1 cellular context compared by ENCODE assay signal in the genomic region with DNA sequence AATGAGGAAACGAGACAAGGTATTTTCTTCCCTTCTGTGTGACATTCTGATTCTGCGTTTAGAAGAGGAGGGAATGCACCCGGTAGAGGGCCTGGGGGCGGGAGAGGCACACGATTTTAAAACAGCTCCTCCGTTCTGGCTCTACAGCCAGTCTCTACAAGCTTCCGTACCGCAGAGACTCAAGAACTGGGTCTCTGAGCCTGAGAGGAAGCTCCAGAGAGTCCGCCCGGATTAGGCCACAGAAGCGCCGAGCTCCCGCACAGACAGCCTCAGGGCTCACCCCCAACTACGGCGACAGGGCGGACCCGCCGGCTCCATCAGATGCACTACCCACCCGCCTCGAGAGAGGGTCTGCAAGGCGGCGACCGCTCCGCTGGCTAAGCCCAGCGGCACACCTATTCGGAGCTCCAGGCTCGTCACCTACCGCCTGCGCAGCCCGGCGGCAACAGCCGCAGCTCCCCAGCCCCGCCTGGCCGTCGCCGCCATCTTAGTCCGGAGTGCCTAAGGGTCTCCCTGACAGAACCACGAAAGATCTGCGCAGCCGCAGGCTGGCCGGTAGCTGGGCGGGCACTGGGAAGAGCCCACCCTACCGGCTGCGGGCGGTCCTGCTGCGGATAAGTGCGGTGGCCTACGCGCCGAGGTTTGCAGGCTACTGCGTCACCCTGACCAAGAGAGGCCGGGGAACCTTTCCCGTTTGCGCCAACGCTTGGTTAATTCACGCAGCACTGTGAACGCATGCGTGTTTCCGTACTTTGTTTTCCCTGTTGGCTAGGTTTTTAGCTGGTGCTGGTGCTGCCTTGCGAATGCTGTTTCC.
A peak's percentile ranks its signal among the peaks of the same experiment; 100 is the strongest.
TF ChIP-seq lines count a peak whose summit lies in the region.

TSS of gene NFU1 (minus strand) at position 499 of the 814 bp plus-strand sequence. CDS start at position 486, 13 bp downstream.

TF ChIP-seq in HepG2, 621 proteins besides CTCF, POLR2A, EP300 and RAD21 (continued from another document):
- TF ChIP-seq, protein P1, sequence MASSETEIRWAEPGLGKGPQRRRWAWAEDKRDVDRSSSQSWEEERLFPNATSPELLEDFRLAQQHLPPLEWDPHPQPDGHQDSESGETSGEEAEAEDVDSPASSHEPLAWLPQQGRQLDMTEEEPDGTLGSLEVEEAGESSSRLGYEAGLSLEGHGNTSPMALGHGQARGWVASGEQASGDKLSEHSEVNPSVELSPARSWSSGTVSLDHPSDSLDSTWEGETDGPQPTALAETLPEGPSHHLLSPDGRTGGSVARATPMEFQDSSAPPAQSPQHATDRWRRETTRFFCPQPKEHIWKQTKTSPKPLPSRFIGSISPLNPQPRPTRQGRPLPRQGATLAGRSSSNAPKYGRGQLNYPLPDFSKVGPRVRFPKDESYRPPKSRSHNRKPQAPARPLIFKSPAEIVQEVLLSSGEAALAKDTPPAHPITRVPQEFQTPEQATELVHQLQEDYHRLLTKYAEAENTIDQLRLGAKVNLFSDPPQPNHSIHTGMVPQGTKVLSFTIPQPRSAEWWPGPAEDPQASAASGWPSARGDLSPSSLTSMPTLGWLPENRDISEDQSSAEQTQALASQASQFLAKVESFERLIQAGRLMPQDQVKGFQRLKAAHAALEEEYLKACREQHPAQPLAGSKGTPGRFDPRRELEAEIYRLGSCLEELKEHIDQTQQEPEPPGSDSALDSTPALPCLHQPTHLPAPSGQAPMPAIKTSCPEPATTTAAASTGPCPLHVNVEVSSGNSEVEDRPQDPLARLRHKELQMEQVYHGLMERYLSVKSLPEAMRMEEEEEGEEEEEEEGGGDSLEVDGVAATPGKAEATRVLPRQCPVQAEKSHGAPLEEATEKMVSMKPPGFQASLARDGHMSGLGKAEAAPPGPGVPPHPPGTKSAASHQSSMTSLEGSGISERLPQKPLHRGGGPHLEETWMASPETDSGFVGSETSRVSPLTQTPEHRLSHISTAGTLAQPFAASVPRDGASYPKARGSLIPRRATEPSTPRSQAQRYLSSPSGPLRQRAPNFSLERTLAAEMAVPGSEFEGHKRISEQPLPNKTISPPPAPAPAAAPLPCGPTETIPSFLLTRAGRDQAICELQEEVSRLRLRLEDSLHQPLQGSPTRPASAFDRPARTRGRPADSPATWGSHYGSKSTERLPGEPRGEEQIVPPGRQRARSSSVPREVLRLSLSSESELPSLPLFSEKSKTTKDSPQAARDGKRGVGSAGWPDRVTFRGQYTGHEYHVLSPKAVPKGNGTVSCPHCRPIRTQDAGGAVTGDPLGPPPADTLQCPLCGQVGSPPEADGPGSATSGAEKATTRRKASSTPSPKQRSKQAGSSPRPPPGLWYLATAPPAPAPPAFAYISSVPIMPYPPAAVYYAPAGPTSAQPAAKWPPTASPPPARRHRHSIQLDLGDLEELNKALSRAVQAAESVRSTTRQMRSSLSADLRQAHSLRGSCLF (CRISPR knock-in tag; IDR thresholded peaks at IDR 0.05; ENCODE audit: borderline replicate concordance): no peak
- TF ChIP-seq BCL6 (CRISPR knock-in tag; IDR thresholded peaks at IDR 0.05) (peak; percentile 69), RFXANK (CRISPR knock-in tag; IDR thresholded peaks at IDR 0.05) (no peak), LBX2 (CRISPR knock-in tag; IDR thresholded peaks at IDR 0.05; ENCODE audit: borderline replicate concordance) (no peak; the same call in 1 of the 2 replicates), ISL2 (CRISPR knock-in tag; IDR thresholded peaks at IDR 0.05) (peak; percentile 70; the same call in 1 of the 2 replicates), ZNF557 (CRISPR knock-in tag; IDR thresholded peaks at IDR 0.05) (peak; percentile 82; the same call in 1 of the 2 replicates), GTF3A (CRISPR knock-in tag; conservative IDR thresholded peaks at IDR 0.05) (0 out of 2 replicates have a peak, but pooled peaks have one; percentile 86), KDM5A (IDR thresholded peaks at IDR 0.05; ENCODE audit: borderline replicate concordance, low read length) (peak; percentile 63; the same call in 1 of the 2 replicates), MATR3 (CRISPR knock-in tag; IDR thresholded peaks at IDR 0.05) (no peak), ZNF136 (CRISPR knock-in tag; IDR thresholded peaks at IDR 0.05; ENCODE audit: low read depth) (no peak; the same call in 1 of the 2 replicates), ZNF781 (CRISPR knock-in tag; IDR thresholded peaks at IDR 0.05; ENCODE audit: borderline replicate concordance, not compliant biosample characterization) (peak; percentile 98), ZFP37 (CRISPR knock-in tag; IDR thresholded peaks at IDR 0.05; ENCODE audit: borderline replicate concordance) (0 out of 2 replicates have a peak, but pooled peaks have one; percentile 79), KLF11 (CRISPR knock-in tag; IDR thresholded peaks at IDR 0.05) (no peak), RXRB (CRISPR knock-in tag; IDR thresholded peaks at IDR 0.05; ENCODE audit: borderline replicate concordance) (peak; percentile 57; the same call in 1 of the 2 replicates), IRX3 (CRISPR knock-in tag; IDR thresholded peaks at IDR 0.05; ENCODE audit: borderline replicate concordance, low read depth) (no peak), REL (CRISPR knock-in tag; conservative IDR thresholded peaks at IDR 0.05) (no peak), SP5 (CRISPR knock-in tag; IDR thresholded peaks at IDR 0.05; ENCODE audit: borderline replicate concordance, low read depth) (peak; percentile 15; the same call in 1 of the 2 replicates), ZNF350 (CRISPR knock-in tag; IDR thresholded peaks at IDR 0.05; ENCODE audit: borderline replicate concordance, low read depth) (peak; percentile 97), SUZ12 (IDR thresholded peaks at IDR 0.05; ENCODE audit: low read depth, low read length) (no peak), ZNF558 (CRISPR knock-in tag; IDR thresholded peaks at IDR 0.05; ENCODE audit: borderline replicate concordance) (no peak), ZNF576 (CRISPR knock-in tag; IDR thresholded peaks at IDR 0.05) (no peak), E2F1 (CRISPR knock-in tag; IDR thresholded peaks at IDR 0.05) (peak; percentile 88; the same call in 1 of the 2 replicates)
- TF ChIP-seq, protein P2, sequence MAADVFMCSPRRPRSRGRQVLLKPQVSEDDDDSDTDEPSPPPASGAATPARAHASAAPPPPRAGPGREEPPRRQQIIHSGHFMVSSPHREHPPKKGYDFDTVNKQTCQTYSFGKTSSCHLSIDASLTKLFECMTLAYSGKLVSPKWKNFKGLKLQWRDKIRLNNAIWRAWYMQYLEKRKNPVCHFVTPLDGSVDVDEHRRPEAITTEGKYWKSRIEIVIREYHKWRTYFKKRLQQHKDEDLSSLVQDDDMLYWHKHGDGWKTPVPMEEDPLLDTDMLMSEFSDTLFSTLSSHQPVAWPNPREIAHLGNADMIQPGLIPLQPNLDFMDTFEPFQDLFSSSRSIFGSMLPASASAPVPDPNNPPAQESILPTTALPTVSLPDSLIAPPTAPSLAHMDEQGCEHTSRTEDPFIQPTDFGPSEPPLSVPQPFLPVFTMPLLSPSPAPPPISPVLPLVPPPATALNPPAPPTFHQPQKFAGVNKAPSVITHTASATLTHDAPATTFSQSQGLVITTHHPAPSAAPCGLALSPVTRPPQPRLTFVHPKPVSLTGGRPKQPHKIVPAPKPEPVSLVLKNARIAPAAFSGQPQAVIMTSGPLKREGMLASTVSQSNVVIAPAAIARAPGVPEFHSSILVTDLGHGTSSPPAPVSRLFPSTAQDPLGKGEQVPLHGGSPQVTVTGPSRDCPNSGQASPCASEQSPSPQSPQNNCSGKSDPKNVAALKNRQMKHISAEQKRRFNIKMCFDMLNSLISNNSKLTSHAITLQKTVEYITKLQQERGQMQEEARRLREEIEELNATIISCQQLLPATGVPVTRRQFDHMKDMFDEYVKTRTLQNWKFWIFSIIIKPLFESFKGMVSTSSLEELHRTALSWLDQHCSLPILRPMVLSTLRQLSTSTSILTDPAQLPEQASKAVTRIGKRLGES (CRISPR knock-in tag; IDR thresholded peaks at IDR 0.05; ENCODE audit: borderline replicate concordance): peak; percentile 40; the same call in 1 of the 2 replicates
